ENCODE assay signal across 8 cellular contexts in genomic region chrX:149286940-149287349, GRCh38.
DNase-seq lines count a peak whose midpoint lies in the region; ATAC-seq and TF ChIP-seq lines count a peak whose summit lies in the region.

No MANE protein-coding gene starts in this region.

- peak in 9 of 10 experiments; percentile 1 to 37 (median 20) for DNase-seq in CD4-positive, alpha-beta T cell
- DNase-seq in OCI-M1 (lab: John Stamatoyannopoulos, UW) (peak; percentile 68), head of caudate nucleus (peak; percentile 8 to 74 (median 44)), smooth muscle cell (lab: John Stamatoyannopoulos, UW; ENCODE audit: unreplicated experiment) (no peak)
- peak; percentile 20 for DNase-seq in activated gamma-delta T cell treated with anti-CD3 and anti-CD28 coated beads, Interleukin-2, amount 50 U/mL, for 16 hours (ENCODE audit: low read depth)

- H3K27ac Mint-ChIP-seq in CD4-positive, alpha-beta T cell, result no peak overlapping the region

- H3K4me1 Mint-ChIP-seq in CD4-positive, alpha-beta T cell (ENCODE audit: low read depth), result no peaks in the 10 kb centered on the region

- no peaks in the 10 kb centered on the region for H3K27me3 Mint-ChIP-seq in CD4-positive, alpha-beta T cell

- H3K9me3 ChIP-seq in CD4-positive, alpha-beta T cell (ENCODE audit: control insufficient read depth, low read length), result no peaks in the 10 kb centered on the region
- H3K9me3 ChIP-seq in smooth muscle cell (replicated peaks; ENCODE audit: low read depth), result no peaks in the 10 kb centered on the region

- H3K4me3 ChIP-seq in smooth muscle cell, result no peak overlapping the region

- peak; percentile 59 for TF ChIP-seq CTCF in CD4-positive, alpha-beta T cell (IDR thresholded peaks at IDR 0.05)
- TF ChIP-seq CTCF in smooth muscle cell (IDR thresholded peaks at IDR 0.05; ENCODE audit: borderline replicate concordance, insufficient read depth, poor library complexity, severe bottlenecking), result peak; percentile 63

- no peaks in the 10 kb centered on the region for H3K79me2 ChIP-seq in smooth muscle cell (ENCODE audit: low read depth)

- no peaks in the 10 kb centered on the region for H3K27me3 ChIP-seq in CD4-positive, alpha-beta T cell (ENCODE audit: control insufficient read depth, insufficient read depth, low read length)
- no peaks in the 10 kb centered on the region for H3K27me3 ChIP-seq in smooth muscle cell (ENCODE audit: low read depth)

- no peaks in the 10 kb centered on the region for H3K9me3 Mint-ChIP-seq in CD4-positive, alpha-beta T cell

- H3K4me1 ChIP-seq in smooth muscle cell (ENCODE audit: low read depth), result peaks cover 5% of the 10 kb centered on the region

- POLR2A ChIA-PET in CD4-positive, alpha-beta T cell (lab: Charles Lee), result no interaction called here

- CTCF ChIA-PET in CD4-positive, alpha-beta T cell (lab: Charles Lee), result interaction anchor here (0.7 to 1.2 kb wide), 4 partner anchors 9 to 1237 kb away, joined by 3 to 6 read pairs (median 3); no protein-coding TSS in a partner anchor

- no peak overlapping the region for H3K4me3 Mint-ChIP-seq in CD4-positive, alpha-beta T cell

- no peaks in the 10 kb centered on the region for H3K36me3 Mint-ChIP-seq in CD4-positive, alpha-beta T cell (ENCODE audit: low read depth)

- no peak for ATAC-seq in CD4-positive, alpha-beta T cell (ENCODE audit: poor library complexity)
- ATAC-seq in GM18873 (IDR thresholded peaks at IDR 0.05; ENCODE audit: low FRiP score, unreplicated experiment) (peak; percentile 75), HG03521 (IDR thresholded peaks at IDR 0.05; ENCODE audit: unreplicated experiment) (peak; percentile 43), HG03196 (IDR thresholded peaks at IDR 0.05; ENCODE audit: unreplicated experiment) (no peak)

- H3K27ac ChIP-seq in CD4-positive, alpha-beta T cell (ENCODE audit: low read depth, low read length), result no peak overlapping the region
- H3K27ac ChIP-seq in smooth muscle cell (ENCODE audit: low read depth), result no peak overlapping the region

- H3K36me3 ChIP-seq in smooth muscle cell (ENCODE audit: low read depth), result no peaks in the 10 kb centered on the region

- intact Hi-C loops in CD4-positive, alpha-beta T cell (cut with DNase I, micrococcal nuclease), result loop anchor here in 1 of 2 experiments (2.0 to 5.0 kb wide), 2 partner anchors 1154 to 1475 kb away; no protein-coding TSS in a partner anchor
- intact Hi-C loops in head of caudate nucleus (cut with DNase I), result no loop called here

- H4K20me1 ChIP-seq in smooth muscle cell (ENCODE audit: low read depth), result no peaks in the 10 kb centered on the region

- no peaks in the 10 kb centered on the region for H3F3A ChIP-seq in smooth muscle cell (ENCODE audit: low read depth)

- no peak overlapping the region for H2AFZ ChIP-seq in smooth muscle cell (ENCODE audit: low read depth)

- WGBS in smooth muscle cell (ENCODE audit: low lambda C conversion rate), result 31% methylated on average over 4 of the region's 4 CpGs

- no peak overlapping the region for H3K4me2 ChIP-seq in smooth muscle cell

- no peak overlapping the region for H3K9ac ChIP-seq in smooth muscle cell (ENCODE audit: low read depth)

Comparison
In these comparisons a context has a peak if more than half of its experiments do, and no peak if none do; other contexts are left out.
1. ATAC-seq: peak in GM18873 (single experiment) and HG03521 (single experiment); none in CD4-positive, alpha-beta T cell (single experiment) and HG03196 (single experiment).